Comparison of ENCODE assay signal across 23 cellular contexts in the genomic region with DNA sequence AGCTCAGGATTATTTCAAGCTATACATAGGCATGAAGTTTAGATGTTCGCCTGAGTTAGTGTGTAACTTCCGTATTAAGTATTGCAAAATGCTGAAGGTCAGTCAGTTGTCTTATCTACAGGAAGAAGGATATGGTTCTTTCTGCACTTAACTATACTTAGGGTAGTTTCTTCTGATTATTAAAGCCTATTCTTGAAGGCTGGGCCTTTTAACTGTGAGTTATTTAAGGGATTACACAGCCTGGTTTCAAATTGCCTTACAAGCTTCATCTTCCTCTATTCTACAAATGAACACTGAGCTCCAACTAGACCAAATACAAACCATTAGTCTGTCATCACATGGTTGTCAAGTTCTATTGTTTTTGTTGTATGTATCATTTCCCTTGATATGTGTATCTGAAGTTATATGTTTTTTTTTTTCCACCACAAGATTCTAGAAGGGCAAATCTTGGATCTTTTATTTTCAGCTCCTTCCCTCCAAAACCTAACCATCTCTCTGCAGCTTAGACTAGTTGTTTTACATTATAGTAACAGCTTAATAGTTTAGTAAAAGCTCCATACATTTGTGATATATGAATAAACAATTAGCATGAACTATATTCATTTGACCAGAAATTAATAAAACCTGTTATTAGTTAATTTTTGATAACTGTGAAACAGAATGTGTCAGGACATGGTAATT.
DNase-seq lines count a peak whose midpoint lies in the region; ATAC-seq, FAIRE-seq and TF ChIP-seq lines count a peak whose summit lies in the region.
"Had no signal": no experiment of that assay in that cellular context is flagged by ENCODE, and none has a peak within 500 bp of the region (broad histone marks: within the 10 kb centered on the region; RNA-seq: fewer than 3 reads in every experiment).

No MANE protein-coding gene starts in this region.

- H3K9ac ChIP-seq in GM23248 (no peak overlapping the region), K562 (ENCODE audit: insufficient read depth in 1 of 2, low read depth in 2 of 2, low read length in 2 of 2) (no peak overlapping the region; a peak in 1 of 4 replicates)

- peak; percentile 74 for TF ChIP-seq EP300 in K562 (IDR thresholded peaks at IDR 0.05; ENCODE audit: low read length)

- H3F3A ChIP-seq in GM23248 (ENCODE audit: insufficient read depth): no peaks in the 10 kb centered on the region

- H3K9me2 ChIP-seq in GM23248 (ENCODE audit: insufficient read depth): no peaks in the 10 kb centered on the region

- no peaks in the 10 kb centered on the region for H3K36me3 Mint-ChIP-seq in nephron progenitor cell (ENCODE audit: low read depth)
- H3K36me3 Mint-ChIP-seq: activated naive CD4-positive, alpha-beta T cell treated with anti-CD3 and anti-CD28 coated beads, Interleukin-2, amount 50 U/mL, for 72 hours; CD4-positive, alpha-beta memory T cell; T-cell; WTC11 had no signal

- H2AFZ ChIP-seq in GM23248 (0 out of 2 replicates have a peak overlapping the region, but pooled peaks have one; percentile 12), K562 (ENCODE audit: low read depth, low read length) (peak overlapping the region; percentile 89)

- H3K27me3 Mint-ChIP-seq in nephron progenitor cell (ENCODE audit: low read depth, poor library complexity): no peaks in the 10 kb centered on the region
- H3K27me3 Mint-ChIP-seq: T-cell had no signal

- H3K4me2 ChIP-seq in GM23248 (ENCODE audit: unreplicated experiment): no peak overlapping the region
- H3K4me2 ChIP-seq in K562 (ENCODE audit: insufficient read depth, low read length): 0 out of 2 replicates have a peak overlapping the region, but pooled peaks have one; percentile 14

- intact Hi-C loops in K562 (cut with micrococcal nuclease): loop anchor here (5.0 kb wide), 1 partner anchor 39 kb away; no protein-coding TSS in a partner anchor
- intact Hi-C loops in right cardiac atrium (cut with DNase I): no loop called here

- TF ChIP-seq POLR2A in K562 (conservative IDR thresholded peaks at IDR 0.05): no peak

- H3K36me3 ChIP-seq in GM23248 (ENCODE audit: low read depth): no peaks in the 10 kb centered on the region
- no peaks in the 10 kb centered on the region for H3K36me3 ChIP-seq in K562 (ENCODE audit: control insufficient read depth, insufficient read depth, low read length)
- H3K36me3 ChIP-seq: right atrium auricular region, transverse colon had no signal

- no peaks in the 10 kb centered on the region for H4K20me1 ChIP-seq in GM23248 (ENCODE audit: insufficient read depth)
- H4K20me1 ChIP-seq in K562 (replicated peaks; ENCODE audit: control insufficient read depth, insufficient read depth, low read length): no peaks in the 10 kb centered on the region

- H3K79me2 ChIP-seq in GM23248 (ENCODE audit: insufficient read depth): no peaks in the 10 kb centered on the region
- no peaks in the 10 kb centered on the region for H3K79me2 ChIP-seq in K562 (ENCODE audit: control insufficient read depth, insufficient read depth, low read length)

- CTCF ChIA-PET in K562 (lab: Yijun Ruan, JAX; ENCODE audit: low intra/inter-chr PET ratio): no interaction called here

- H3K27ac Mint-ChIP-seq in nephron progenitor cell: peak overlapping the region; percentile 31
- H3K27ac Mint-ChIP-seq: activated CD8-positive, alpha-beta T cell treated with anti-CD3 and anti-CD28 coated beads, Interleukin-2, amount 10 ng/mL, durations not matched to agents 7 days and 5 days; activated naive CD4-positive, alpha-beta T cell treated with anti-CD3 and anti-CD28 coated beads, Interleukin-2, amount 50 U/mL, for 72 hours; CD4-positive, alpha-beta memory T cell; T-cell; WTC11 had no signal

- no peak; a peak in 1 of 4 replicates for TF ChIP-seq RAD21 in K562 (CRISPR knock-in tag; conservative IDR thresholded peaks at IDR 0.05 in 1 of 2, IDR thresholded peaks at IDR 0.05 in 1 of 2)

- H3K4me1 ChIP-seq in GM23248 (ENCODE audit: insufficient read depth): no peaks in the 10 kb centered on the region; the same call in 1 of the 2 replicates
- peaks cover 0 to 23% of the 10 kb centered on the region in 2 experiments; a peak in 3 of 5 replicates for H3K4me1 ChIP-seq in K562 (replicated peaks in 1 of 2; ENCODE audit: control insufficient read depth in 2 of 2, insufficient read depth in 2 of 2, low read length in 2 of 2)
- H3K4me1 ChIP-seq in right cardiac atrium (ENCODE audit: control insufficient read depth, insufficient read depth, low read length): no peaks in the 10 kb centered on the region
- H3K4me1 ChIP-seq: right atrium auricular region had no signal

- peaks cover 30% of the 10 kb centered on the region for H3K4me1 Mint-ChIP-seq in nephron progenitor cell

- no peak overlapping the region for H3K4me3 ChIP-seq in GM23248
- no peak overlapping the region for H3K4me3 ChIP-seq in K562
- no peak overlapping the region for H3K4me3 ChIP-seq in coronary artery
- no peak overlapping the region for H3K4me3 ChIP-seq in right cardiac atrium (ENCODE audit: low read length)
- H3K4me3 ChIP-seq: right atrium auricular region, transverse colon had no signal

- ATAC-seq in K562: peak; percentile 53
- ATAC-seq in GM18907 (IDR thresholded peaks at IDR 0.05; ENCODE audit: unreplicated experiment): no peak
- ATAC-seq in right cardiac atrium: no peak
- ATAC-seq: activated CD8-positive, alpha-beta T cell treated with anti-CD3 and anti-CD28 coated beads, Interleukin-2, amount 10 ng/mL, durations not matched to agents 7 days and 5 days; activated naive CD4-positive, alpha-beta T cell treated with anti-CD3 and anti-CD28 coated beads, Interleukin-2, amount 50 U/mL, for 72 hours; left cardiac atrium; T-cell; WTC11 had no signal

- H3K9me1 ChIP-seq in K562 (ENCODE audit: control insufficient read depth, insufficient read depth, low read length): no peaks in the 10 kb centered on the region

- no peak overlapping the region for H3K27ac ChIP-seq in GM23248
- H3K27ac ChIP-seq in K562 (ENCODE audit: extremely low read depth, low read depth, low read length): peak overlapping the region; percentile 70
- no peak overlapping the region for H3K27ac ChIP-seq in coronary artery
- no peak overlapping the region for H3K27ac ChIP-seq in right cardiac atrium (ENCODE audit: low read length)
- H3K27ac ChIP-seq: right atrium auricular region, transverse colon had no signal

- FAIRE-seq in K562 (lab: Jason Lieb, UNC): no peak
- FAIRE-seq: endometrium had no signal

- no peak for DNase-seq in GM23248
- DNase-seq in NCI-H82 treated with DMSO at 0.1 percent for 48 hours (lab: John Stamatoyannopoulos, UW; ENCODE audit: unreplicated experiment): peak; percentile 39
- DNase-seq in K562 (ENCODE audit: extremely low read depth in 1 of 4, low spot score in 3 of 4): peak in 1 of 4 experiments; percentile 34
- DNase-seq in nephron progenitor cell: no peak
- no peak for DNase-seq in T-helper 1 cell
- DNase-seq in coronary artery (ENCODE audit: low spot score): no peak
- no peak for DNase-seq in right cardiac atrium
- DNase-seq: activated CD8-positive, alpha-beta T cell treated with anti-CD3 and anti-CD28 coated beads, Interleukin-2, amount 10 ng/mL, durations not matched to agents 7 days and 5 days; activated T-cell treated with anti-CD3 and anti-CD28 coated beads, Interleukin-2, amount 50 U/mL, for 48 hours; CD4-positive, alpha-beta memory T cell; DND-41; left cardiac atrium; midbrain; NCI-H1092; NCI-H2171 treated with DMSO at 0.1 percent for 48 hours; stimulated activated naive CD4-positive, alpha-beta T cell; T-cell; transverse colon had no signal

- H3K27me3 ChIP-seq in GM23248 (replicated peaks; ENCODE audit: insufficient read depth): no peaks in the 10 kb centered on the region
- no peaks in the 10 kb centered on the region for H3K27me3 ChIP-seq in K562 (ENCODE audit: control insufficient read depth in 2 of 2, insufficient read depth in 2 of 2, low read length in 2 of 2)
- no peaks in the 10 kb centered on the region for H3K27me3 ChIP-seq in right cardiac atrium (ENCODE audit: control insufficient read depth, insufficient read depth)
- H3K27me3 ChIP-seq: right atrium auricular region, transverse colon had no signal

- BruUV-seq in K562 (replicated peaks; lab: Mats Ljungman, UMichigan): no TSS peak

- H3K9me3 Mint-ChIP-seq in nephron progenitor cell: peaks cover 5% of the 10 kb centered on the region
- H3K9me3 Mint-ChIP-seq: activated naive CD4-positive, alpha-beta T cell treated with anti-CD3 and anti-CD28 coated beads, Interleukin-2, amount 50 U/mL, for 72 hours; CD4-positive, alpha-beta memory T cell; T-cell had no signal

- 97 to 98% methylated on average over 2 of the region's 2 CpGs for WGBS in GM23248 (ENCODE audit: low coverage in 1 of 2, low lambda C conversion rate in 2 of 2, missing lambda C conversion rate in 2 of 2), 2 experiments
- WGBS in K562 (ENCODE audit: insufficient coverage, low coverage, missing lambda C conversion rate): 0% methylated on average over 2 of the region's 2 CpGs
- 59% methylated on average over 2 of the region's 2 CpGs for WGBS in right cardiac atrium

- H3K4me3 Mint-ChIP-seq in nephron progenitor cell: no peak overlapping the region
- H3K4me3 Mint-ChIP-seq: activated CD8-positive, alpha-beta T cell treated with anti-CD3 and anti-CD28 coated beads, Interleukin-2, amount 10 ng/mL, durations not matched to agents 7 days and 5 days; CD4-positive, alpha-beta memory T cell; T-cell; WTC11 had no signal

- H3K9me3 ChIP-seq in GM23248 (ENCODE audit: low read depth) (no peaks in the 10 kb centered on the region), K562 (replicated peaks; ENCODE audit: control insufficient read depth, insufficient read depth, low read depth, low read length) (no peaks in the 10 kb centered on the region), right cardiac atrium (ENCODE audit: control insufficient read depth, low read length) (no peaks in the 10 kb centered on the region)
- H3K9me3 ChIP-seq: right atrium auricular region, transverse colon had no signal

- POLR2A ChIA-PET in K562 (lab: Yijun Ruan, JAX): interaction anchor here (0.6 to 1.0 kb wide), 3 partner anchors 11 to 26 kb away, joined by 3 to 5 read pairs (median 3); no protein-coding TSS in a partner anchor

- in situ Hi-C loops in GM23248 (cut with MboI): no loop called here
- in situ Hi-C loops in K562 (cut with MboI): no loop called here

- TF ChIP-seq CTCF in K562 (IDR thresholded peaks at IDR 0.05 in 2 of 3, conservative IDR thresholded peaks at IDR 0.05 in 1 of 3; ENCODE audit: insufficient read depth in 2 of 3, low read depth in 1 of 3, low read length in 3 of 3): no peak
- TF ChIP-seq CTCF in nephron progenitor cell (IDR thresholded peaks at IDR 0.05): no peak
- no peak for TF ChIP-seq CTCF in coronary artery (IDR thresholded peaks at IDR 0.05)
